ENCODE assay signal across 22 cellular contexts in the genomic region with DNA sequence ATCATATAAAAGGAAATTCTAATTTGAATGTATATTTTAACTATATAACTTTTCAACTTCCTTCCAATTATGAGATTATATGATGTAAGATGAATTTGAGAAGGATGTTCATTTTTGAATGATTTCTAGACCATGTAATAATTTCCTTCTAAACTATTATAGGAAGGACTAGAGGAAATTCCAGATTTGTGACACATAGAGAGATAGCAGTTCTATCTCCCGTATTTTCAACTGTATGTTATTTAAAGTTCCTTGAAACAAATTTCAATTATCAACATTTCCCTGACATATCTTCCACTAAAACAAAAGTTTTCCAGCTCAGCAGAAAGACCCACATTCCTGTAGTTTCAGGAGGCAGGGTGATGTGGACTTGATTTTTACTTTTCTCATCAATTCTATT.
DNase-seq lines count a peak whose midpoint lies in the region; ATAC-seq and TF ChIP-seq lines count a peak whose summit lies in the region.
"Had no signal": no experiment of that assay in that cellular context is flagged by ENCODE, and none has a peak within 500 bp of the region (broad histone marks: within the 10 kb centered on the region; RNA-seq: fewer than 3 reads in every experiment).

No MANE protein-coding gene starts in this region.

- no peak overlapping the region for H3K4me3 ChIP-seq in ACC112 (ENCODE audit: low read depth, low read length)
- no peak overlapping the region for H3K4me3 ChIP-seq in cardiac fibroblast (replicated peaks in 1 of 2; ENCODE audit: low read depth in 2 of 2, low read length in 2 of 2)
- no peak overlapping the region for H3K4me3 ChIP-seq in foreskin fibroblast (ENCODE audit: low read depth in 1 of 2, low read length in 2 of 2)
- no peak overlapping the region for H3K4me3 ChIP-seq in ovary
- H3K4me3 ChIP-seq: Peyer's patch had no signal

- H3K27me3 ChIP-seq in ACC112 (ENCODE audit: insufficient read depth, low read length): no peaks in the 10 kb centered on the region
- H3K27me3 ChIP-seq in ovary: no peaks in the 10 kb centered on the region
- H3K27me3 ChIP-seq: Peyer's patch had no signal

- TF ChIP-seq POLR2A in ovary (IDR thresholded peaks at IDR 0.05): no peak

- H3K79me2 ChIP-seq in ACC112 (ENCODE audit: control insufficient read depth, insufficient read depth, low read length, unreplicated experiment): no peaks in the 10 kb centered on the region

- H3K4me3 Mint-ChIP-seq in HFFc6: no peak overlapping the region
- H3K4me3 Mint-ChIP-seq: CD8-positive, alpha-beta memory T cell; IgD-negative memory B cell had no signal

- no peaks in the 10 kb centered on the region for H3K27me3 Mint-ChIP-seq in HFFc6 (ENCODE audit: insufficient read depth)
- H3K27me3 Mint-ChIP-seq: CD8-positive, alpha-beta memory T cell; IgD-negative memory B cell had no signal

- no peaks in the 10 kb centered on the region for H3K9me3 ChIP-seq in ovary
- H3K9me3 ChIP-seq: Peyer's patch had no signal

- TF ChIP-seq CTCF in cardiac fibroblast (IDR thresholded peaks at IDR 0.05; ENCODE audit: low read depth, low read length) (no peak), foreskin fibroblast (IDR thresholded peaks at IDR 0.05; ENCODE audit: low read depth, low read length) (no peak), HFFc6 (IDR thresholded peaks at IDR 0.05) (no peak), ovary (IDR thresholded peaks at IDR 0.05) (no peak)

- H3K36me3 ChIP-seq in ACC112 (ENCODE audit: insufficient read depth, low read length): no peaks in the 10 kb centered on the region
- no peaks in the 10 kb centered on the region for H3K36me3 ChIP-seq in ovary
- H3K36me3 ChIP-seq: Peyer's patch had no signal

- no peak overlapping the region for H2AFZ ChIP-seq in ACC112 (ENCODE audit: low read length, unreplicated experiment)

- no peak for TF ChIP-seq EP300 in ovary (IDR thresholded peaks at IDR 0.05)

- peak; percentile 21 to 34 for DNase-seq in cardiac fibroblast (ENCODE audit: low read depth in 2 of 2)
- peak; percentile 2 to 28 for DNase-seq in foreskin fibroblast
- DNase-seq in pulmonary artery endothelial cell (ENCODE audit: low read depth, low spot score): peak; percentile 32
- DNase-seq in HFFc6: no peak
- DNase-seq in ovary: no peak
- DNase-seq in DMS114 treated with DMSO at 0.1 percent for 48 hours (lab: John Stamatoyannopoulos, UW; ENCODE audit: unreplicated experiment): no peak
- DNase-seq: AML-193; C1 segment of cervical spinal cord; Calu3; CD8-positive, alpha-beta memory T cell; GOT3; HCEC 1CT; NCI-H1105 treated with DMSO at 0.1 percent for 48 hours; NCI-H2029 treated with DMSO at 0.1 percent for 48 hours; NCI-H2171; NCI-H446; NCI-H526; Peyer's patch had no signal

- WGBS in ovary, 3 donors: 0 to 4% (median 3%) methylated on average over 1 of the region's 1 CpG

- intact Hi-C loops in ovary (cut with DNase I): no loop called here

- peaks cover 31% of the 10 kb centered on the region for H3K9me3 Mint-ChIP-seq in HFFc6

- ATAC-seq in HG03571 (IDR thresholded peaks at IDR 0.05; ENCODE audit: unreplicated experiment): no peak

- no peaks in the 10 kb centered on the region for H3K36me3 Mint-ChIP-seq in HFFc6 (ENCODE audit: low read depth)
- H3K36me3 Mint-ChIP-seq: CD8-positive, alpha-beta memory T cell; IgD-negative memory B cell had no signal

- H3K27ac Mint-ChIP-seq in HFFc6: no peak overlapping the region
- H3K27ac Mint-ChIP-seq: CD8-positive, alpha-beta memory T cell; IgD-negative memory B cell had no signal

- H3K4me1 ChIP-seq in ACC112 (ENCODE audit: control insufficient read depth, insufficient read depth, low read length, unreplicated experiment): peaks cover 6% of the 10 kb centered on the region
- H3K4me1 ChIP-seq in ovary (ENCODE audit: insufficient read depth): no peaks in the 10 kb centered on the region
- H3K4me1 ChIP-seq: Peyer's patch had no signal

- no peaks in the 10 kb centered on the region for H3K4me1 Mint-ChIP-seq in HFFc6 (ENCODE audit: low read depth)
- H3K4me1 Mint-ChIP-seq: CD8-positive, alpha-beta memory T cell; IgD-negative memory B cell had no signal

- H3K27ac ChIP-seq in ACC112 (ENCODE audit: low read depth, low read length) (peak overlapping the region; percentile 27), ovary (no peak overlapping the region)
- H3K27ac ChIP-seq: 22Rv1, Peyer's patch had no signal

Comparison
In these comparisons a context has a peak if more than half of its experiments do, and no peak if none do; other contexts are left out.
1. DNase-seq: peak in cardiac fibroblast (2 of 2), foreskin fibroblast (2 of 2) and pulmonary artery endothelial cell (single experiment); none in HFFc6 (single experiment), ovary (0 of 5) and DMS114 treated with DMSO at 0.1 percent for 48 hours (single experiment).